8 cellular contexts compared by ENCODE assay signal in genomic region chr19:43446746-43447489, GRCh38. TPM values are rescaled to one million over a fixed set of nuclear protein-coding genes. Genes with fewer than 3 reads are reported as not detected.
DNase-seq lines count a peak whose midpoint lies in the region; ATAC-seq and TF ChIP-seq lines count a peak whose summit lies in the region.

No MANE protein-coding gene starts in this region.

- peaks cover 0 to 17% (median 0%) of the 10 kb centered on the region in 9 donors for H3K4me1 ChIP-seq in heart right ventricle

- WGBS in heart right ventricle, 2 donors, result 26 to 27% methylated on average over 14 of the region's 14 CpGs

- TF ChIP-seq CTCF in GM12864 (IDR thresholded peaks at IDR 0.05; ENCODE audit: low read depth, low read length, missing control alignments) (peak; percentile 92), heart right ventricle (IDR thresholded peaks at IDR 0.05) (peak; percentile 91 to 98 (median 95))

- H3K4me3 ChIP-seq in GM12864 (ENCODE audit: low read depth, low read length) (no peak overlapping the region), heart right ventricle (no peak overlapping the region)

- no peaks in the 10 kb centered on the region for H3K36me3 Mint-ChIP-seq in T-cell
- no peaks in the 10 kb centered on the region for H3K36me3 Mint-ChIP-seq in activated naive CD8-positive, alpha-beta T cell treated with anti-CD3 and anti-CD28 coated beads, Interleukin-2, amount 50 U/mL, for 24 hours (ENCODE audit: low read depth)

- intact Hi-C loops in heart right ventricle (cut with DNase I), result loop anchor here (1.0 to 10.0 kb wide), 4 partner anchors 72 to 208 kb away; no protein-coding TSS in a partner anchor

- no peaks in the 10 kb centered on the region for H3K9me3 Mint-ChIP-seq in T-cell
- no peaks in the 10 kb centered on the region for H3K9me3 Mint-ChIP-seq in activated naive CD8-positive, alpha-beta T cell treated with anti-CD3 and anti-CD28 coated beads, Interleukin-2, amount 50 U/mL, for 24 hours

- H3K4me3 Mint-ChIP-seq in T-cell, result no peak overlapping the region
- no peak overlapping the region for H3K4me3 Mint-ChIP-seq in activated naive CD8-positive, alpha-beta T cell treated with anti-CD3 and anti-CD28 coated beads, Interleukin-2, amount 50 U/mL, for 24 hours

- H3K4me1 Mint-ChIP-seq in T-cell, result peaks cover 27 to 39% (median 39%) of the 10 kb centered on the region in 3 donors
- peaks cover 18% of the 10 kb centered on the region for H3K4me1 Mint-ChIP-seq in activated naive CD8-positive, alpha-beta T cell treated with anti-CD3 and anti-CD28 coated beads, Interleukin-2, amount 50 U/mL, for 24 hours

- H3K27ac Mint-ChIP-seq in T-cell, result peak overlapping the region in 1 of 2 donors; percentile 76
- H3K27ac Mint-ChIP-seq in activated naive CD8-positive, alpha-beta T cell treated with anti-CD3 and anti-CD28 coated beads, Interleukin-2, amount 50 U/mL, for 24 hours, result no peak overlapping the region

- POLR2A ChIA-PET in T-cell (lab: Charles Lee), result interaction anchor here in 1 of 2 donors (0.6 to 0.9 kb wide), 2 partner anchors 71 to 73 kb away, joined by 4 to 7 read pairs; no protein-coding TSS in a partner anchor

- no peaks in the 10 kb centered on the region for H3K27me3 Mint-ChIP-seq in T-cell
- no peaks in the 10 kb centered on the region for H3K27me3 Mint-ChIP-seq in activated naive CD8-positive, alpha-beta T cell treated with anti-CD3 and anti-CD28 coated beads, Interleukin-2, amount 50 U/mL, for 24 hours

- no peaks in the 10 kb centered on the region for H3K9me3 ChIP-seq in heart right ventricle

- ATAC-seq in T-cell (replicated peaks in 1 of 4), result peak; percentile 88 to 94 (median 90)
- peak; percentile 49 for ATAC-seq in activated naive CD8-positive, alpha-beta T cell treated with anti-CD3 and anti-CD28 coated beads, Interleukin-2, amount 50 U/mL, for 24 hours
- peak in 7 of 8 donors; percentile 72 to 87 (median 87) for ATAC-seq in heart right ventricle
- ATAC-seq in HG02973 (IDR thresholded peaks at IDR 0.05; ENCODE audit: unreplicated experiment), result no peak
- no peak for ATAC-seq in HG02623 (IDR thresholded peaks at IDR 0.05; ENCODE audit: unreplicated experiment)

- no peak overlapping the region for H3K27ac ChIP-seq in heart right ventricle

- peak; percentile 27 for DNase-seq in GM12864 (ENCODE audit: low read depth)
- DNase-seq in NAMALWA (ENCODE audit: low spot score), result peak; percentile 86
- DNase-seq in T-cell, result peak; percentile 58 to 86 (median 76)
- DNase-seq in activated naive CD8-positive, alpha-beta T cell treated with anti-CD3 and anti-CD28 coated beads, Interleukin-2, amount 50 U/mL, for 24 hours, result peak; percentile 76
- peak; percentile 71 to 80 for DNase-seq in heart right ventricle
- peak; percentile 77 for DNase-seq in retina

- no peaks in the 10 kb centered on the region for H3K36me3 ChIP-seq in heart right ventricle

- H3K27me3 ChIP-seq in heart right ventricle, result no peaks in the 10 kb centered on the region

- CTCF ChIA-PET in T-cell (lab: Charles Lee), result interaction anchor here (0.6 to 2.9 kb wide), 32 partner anchors 8 to 363 kb away, joined by 3 to 84 read pairs (median 5); partner anchors contain the start of genes IRGQ (in 1 of the 2), PHLDB3 (in 1 of the 2) and ZNF576 (in 1 of the 2)

RNA-seq across cellular contexts. Expression of gene LYPD3, which starts 18.5 kb away (rescaled TPM):
- 10 to 100 TPM in 2 of 5 donors, 1 to 10 TPM in 3; 2.8 to 24.0 (median 4.6) TPM for total RNA-seq in T-cell
- total RNA-seq in heart right ventricle, result under 1 TPM in 8 of 10 donors, not detected in 2; 0.14 to 0.75 (median 0.37) TPM
- polyA plus RNA-seq in heart right ventricle, result under 1 TPM; 0.29 to 0.42 TPM

RNA-seq across cellular contexts. Expression of gene TEX101, which starts 32.2 kb away (rescaled TPM):
- total RNA-seq in T-cell (not detected), heart right ventricle (not detected)
- not detected for polyA plus RNA-seq in heart right ventricle

RNA-seq across cellular contexts. Expression of gene PHLDB3, which starts 57.6 kb away (rescaled TPM):
- total RNA-seq in T-cell (10 to 100 TPM; 39.4 to 61.0 (median 53.9) TPM), heart right ventricle (10 to 100 TPM in 1 of 10 donors, 1 to 10 TPM in 9; 4.1 to 10.0 (median 7.0) TPM)
- polyA plus RNA-seq in heart right ventricle, result 1 to 10 TPM; 4.0 to 5.7 TPM

Comparison
In these comparisons a context has a peak if more than half of its experiments do, and no peak if none do; other contexts are left out.
1. DNase-seq: peak in every context shown above with its lines; median percentile 86 in NAMALWA; 77 in retina; 76 in T-cell; 76 in activated naive CD8-positive, alpha-beta T cell treated with anti-CD3 and anti-CD28 coated beads, Interleukin-2, amount 50 U/mL, for 24 hours; 76 in heart right ventricle; 27 in GM12864.
2. ATAC-seq: peak in T-cell (4 of 4), activated naive CD8-positive, alpha-beta T cell treated with anti-CD3 and anti-CD28 coated beads, Interleukin-2, amount 50 U/mL, for 24 hours (single experiment) and heart right ventricle (7 of 8); none in HG02973 (single experiment) and HG02623 (single experiment).